8 cellular contexts compared by ENCODE assay signal in genomic region chr11:83087035-83087434, GRCh38. TPM values are rescaled to one million over a fixed set of nuclear protein-coding genes. Genes with fewer than 3 reads are reported as not detected.
DNase-seq lines count a peak whose midpoint lies in the region; ATAC-seq and TF ChIP-seq lines count a peak whose summit lies in the region.

No MANE protein-coding gene starts in this region.

- H3K4me3 ChIP-seq in AG09309 (ENCODE audit: control insufficient read depth, low read depth, low read length) (no peak overlapping the region), HCT116 (replicated peaks in 1 of 2; ENCODE audit: low read depth in 1 of 2, low read length in 2 of 2) (no peak overlapping the region), PC-3 (ENCODE audit: low read length) (no peak overlapping the region), GM23338 (no peak overlapping the region)

- DNase-seq in AG09309 (ENCODE audit: low read depth): no peak
- DNase-seq in HCT116 (ENCODE audit: low read depth, low spot score): no peak
- peak; percentile 62 for DNase-seq in PC-3
- no peak for DNase-seq in foreskin keratinocyte
- no peak for DNase-seq in GM23338 (ENCODE audit: low spot score)
- DNase-seq in activated naive CD4-positive, alpha-beta T cell treated with anti-CD3 and anti-CD28 coated beads, Interleukin-2, amount 10 ng/mL, durations not matched to agents 7 days and 5 days: no peak

- H4K20me1 ChIP-seq in HCT116 (ENCODE audit: insufficient read depth) (no peaks in the 10 kb centered on the region), PC-3 (ENCODE audit: low read length) (0 out of 2 replicates have a peak, but pooled peaks cover under 1% of the 10 kb centered on the region), GM23338 (replicated peaks; ENCODE audit: insufficient read depth) (no peaks in the 10 kb centered on the region; the same call in none of the 2 replicates)

- TF ChIP-seq CTCF in AG09309 (IDR thresholded peaks at IDR 0.05; ENCODE audit: control insufficient read depth, insufficient read depth, low read depth, low read length, missing control alignments): peak; percentile 12
- peak; percentile 11 to 42 (median 35); a peak in 3 of 6 replicates for TF ChIP-seq CTCF in HCT116 (IDR thresholded peaks at IDR 0.05 in 2 of 3, conservative IDR thresholded peaks at IDR 0.05 in 1 of 3; ENCODE audit: borderline replicate concordance in 1 of 3, insufficient read depth in 1 of 3, low read depth in 2 of 3, low read length in 2 of 3)
- peak; percentile 69 for TF ChIP-seq CTCF in PC-3 (conservative IDR thresholded peaks at IDR 0.05; ENCODE audit: low read depth, low read length)
- TF ChIP-seq CTCF in foreskin keratinocyte (conservative IDR thresholded peaks at IDR 0.05): peak; percentile 55
- TF ChIP-seq CTCF in GM23338 (conservative IDR thresholded peaks at IDR 0.05; ENCODE audit: low read depth in 2 of 2): peak in 1 of 2 experiments; percentile 24; a peak in 2 of 4 replicates

- CTCF ChIA-PET in HCT116 (lab: Charles Lee) (interaction anchor here (0.7 to 1.1 kb wide), 2 partner anchors 148 to 155 kb away, joined by 3 to 4 read pairs; no protein-coding TSS in a partner anchor), PC-3 (lab: Charles Lee) (interaction anchor here (0.6 to 0.7 kb wide), 5 partner anchors 15 to 186 kb away, joined by 3 to 5 read pairs (median 3); partner anchors contain the start of gene RAB30)
- CTCF ChIA-PET in activated naive CD4-positive, alpha-beta T cell treated with anti-CD3 and anti-CD28 coated beads, Interleukin-2, amount 10 ng/mL, durations not matched to agents 7 days and 5 days (lab: Charles Lee): interaction anchor here (0.6 to 3.3 kb wide), 3 partner anchors 15 to 171 kb away, joined by 3 to 17 read pairs (median 3); no protein-coding TSS in a partner anchor

- H3K36me3 Mint-ChIP-seq in GM23338 (ENCODE audit: low read depth): peaks cover 2% of the 10 kb centered on the region; the same call in 2 of the 3 replicates
- H3K36me3 Mint-ChIP-seq in activated naive CD4-positive, alpha-beta T cell treated with anti-CD3 and anti-CD28 coated beads, Interleukin-2, amount 10 ng/mL, durations not matched to agents 7 days and 5 days: peaks cover 4% of the 10 kb centered on the region

- H3K36me3 ChIP-seq in HCT116 (ENCODE audit: control insufficient read depth in 1 of 2, insufficient read depth in 2 of 2, low read length in 2 of 2) (no peaks in the 10 kb centered on the region), PC-3 (ENCODE audit: low read depth, low read length) (no peaks in the 10 kb centered on the region), GM23338 (ENCODE audit: insufficient read depth) (no peaks in the 10 kb centered on the region)

- H3K4me2 ChIP-seq in HCT116 (ENCODE audit: low read length) (no peak overlapping the region), PC-3 (ENCODE audit: low read length) (no peak overlapping the region), GM23338 (no peak overlapping the region)

- no peak overlapping the region for H3K4me3 Mint-ChIP-seq in GM23338
- H3K4me3 Mint-ChIP-seq in activated naive CD4-positive, alpha-beta T cell treated with anti-CD3 and anti-CD28 coated beads, Interleukin-2, amount 10 ng/mL, durations not matched to agents 7 days and 5 days: no peak overlapping the region

- H3K9me3 ChIP-seq in HCT116 (ENCODE audit: control insufficient read depth in 1 of 2, insufficient read depth in 1 of 2, low read depth in 1 of 2, low read length in 2 of 2): no peaks in the 10 kb centered on the region
- no peaks in the 10 kb centered on the region for H3K9me3 ChIP-seq in PC-3 (ENCODE audit: low read length)

- H3K9ac ChIP-seq in HCT116 (ENCODE audit: low read length): no peak overlapping the region
- no peak overlapping the region for H3K9ac ChIP-seq in PC-3 (ENCODE audit: low read length)

- H2AFZ ChIP-seq in HCT116 (ENCODE audit: low read depth, low read length, poor library complexity, severe bottlenecking) (no peak overlapping the region), PC-3 (ENCODE audit: low read length) (no peak overlapping the region), GM23338 (no peak overlapping the region)

- H3K27ac ChIP-seq in HCT116 (ENCODE audit: low read depth, low read length) (no peak overlapping the region), PC-3 (ENCODE audit: low read length) (no peak overlapping the region), foreskin keratinocyte (no peak overlapping the region), GM23338 (ENCODE audit: low read depth) (no peak overlapping the region)

- POLR2A ChIA-PET in HCT116 (lab: Charles Lee) (interaction anchor here (0.9 to 2.1 kb wide), 2 partner anchors 12 to 70 kb away, joined by 3 to 10 read pairs; partner anchors contain the start of gene PCF11), PC-3 (lab: Charles Lee; ENCODE audit: unreplicated experiment) (interaction anchor here (0.6 to 0.7 kb wide), 2 partner anchors 35 to 69 kb away, joined by 3 to 5 read pairs; no protein-coding TSS in a partner anchor)

- BruUV-seq in HCT116 (replicated peaks; lab: Mats Ljungman, UMichigan) (no TSS peak), PC-3 (replicated peaks; lab: Mats Ljungman, UMichigan) (no TSS peak)

- H3K9me3 Mint-ChIP-seq in GM23338: no peaks in the 10 kb centered on the region
- H3K9me3 Mint-ChIP-seq in activated naive CD4-positive, alpha-beta T cell treated with anti-CD3 and anti-CD28 coated beads, Interleukin-2, amount 10 ng/mL, durations not matched to agents 7 days and 5 days: no peaks in the 10 kb centered on the region

- H3F3A ChIP-seq in PC-3 (ENCODE audit: low read length, unreplicated experiment): no peaks in the 10 kb centered on the region
- H3F3A ChIP-seq in GM23338 (replicated peaks; ENCODE audit: low read depth): no peaks in the 10 kb centered on the region

- H3K79me2 ChIP-seq in HCT116 (ENCODE audit: insufficient read depth, low read length) (no peaks in the 10 kb centered on the region), PC-3 (ENCODE audit: low read length) (no peaks in the 10 kb centered on the region), GM23338 (replicated peaks; ENCODE audit: insufficient read depth) (no peaks in the 10 kb centered on the region)

- no peak for TF ChIP-seq POLR2A in HCT116 (IDR thresholded peaks at IDR 0.05; ENCODE audit: borderline replicate concordance, extremely low read depth, insufficient read depth, insufficient read length)

- ATAC-seq in HCT116: peak; percentile 64
- peak; percentile 74 for ATAC-seq in PC-3
- peak; percentile 25 for ATAC-seq in foreskin keratinocyte
- ATAC-seq in HG03571 (IDR thresholded peaks at IDR 0.05; ENCODE audit: unreplicated experiment): no peak
- no peak for ATAC-seq in GM23338
- no peak for ATAC-seq in GM21619 (IDR thresholded peaks at IDR 0.05; ENCODE audit: unreplicated experiment)

- H3K4me1 ChIP-seq in HCT116 (ENCODE audit: control insufficient read depth in 1 of 2, insufficient read depth in 2 of 2, low read length in 2 of 2) (peaks cover 2 to 5% of the 10 kb centered on the region in 2 experiments; a peak in 3 of 4 replicates), PC-3 (ENCODE audit: insufficient read depth, low read length) (peaks cover 1% of the 10 kb centered on the region), foreskin keratinocyte (no peaks in the 10 kb centered on the region), GM23338 (ENCODE audit: insufficient read depth) (no peaks in the 10 kb centered on the region)

- RAD21 ChIA-PET in HCT116 (lab: Charles Lee; ENCODE audit: low non-redundant PET in 1 of 2, low total read pairs in 2 of 2, uncharacterized antibody in 2 of 2, unreplicated experiment in 2 of 2): no interaction called here

- H3K9me2 ChIP-seq in HCT116 (ENCODE audit: insufficient read depth) (no peaks in the 10 kb centered on the region), PC-3 (replicated peaks; ENCODE audit: low read length) (no peaks in the 10 kb centered on the region), GM23338 (ENCODE audit: insufficient read depth) (no peaks in the 10 kb centered on the region)

- no peak overlapping the region for H3K27ac Mint-ChIP-seq in GM23338
- H3K27ac Mint-ChIP-seq in activated naive CD4-positive, alpha-beta T cell treated with anti-CD3 and anti-CD28 coated beads, Interleukin-2, amount 10 ng/mL, durations not matched to agents 7 days and 5 days: no peak overlapping the region

- peaks cover 3% of the 10 kb centered on the region for H3K4me1 Mint-ChIP-seq in GM23338
- peaks cover 4% of the 10 kb centered on the region for H3K4me1 Mint-ChIP-seq in activated naive CD4-positive, alpha-beta T cell treated with anti-CD3 and anti-CD28 coated beads, Interleukin-2, amount 10 ng/mL, durations not matched to agents 7 days and 5 days

- H3K27me3 ChIP-seq in HCT116 (ENCODE audit: insufficient read depth, low read length) (no peaks in the 10 kb centered on the region), PC-3 (ENCODE audit: low read length) (no peaks in the 10 kb centered on the region), foreskin keratinocyte (no peaks in the 10 kb centered on the region), GM23338 (ENCODE audit: insufficient read depth) (no peaks in the 10 kb centered on the region)

- TF ChIP-seq RAD21 in HCT116 (IDR thresholded peaks at IDR 0.05; ENCODE audit: low read depth): peak; percentile 67

- intact Hi-C loops in HCT116 (cut with micrococcal nuclease): loop anchor here (2.0 to 5.0 kb wide), 2 partner anchors 70 to 165 kb away; partner anchors contain the start of gene PCF11
- intact Hi-C loops in PC-3 (cut with micrococcal nuclease): loop anchor here (2.0 kb wide), 2 partner anchors 164 to 180 kb away; no protein-coding TSS in a partner anchor

- peaks cover 4% of the 10 kb centered on the region for H3K27me3 Mint-ChIP-seq in GM23338 (ENCODE audit: insufficient read depth, low read depth, poor library complexity)
- H3K27me3 Mint-ChIP-seq in activated naive CD4-positive, alpha-beta T cell treated with anti-CD3 and anti-CD28 coated beads, Interleukin-2, amount 10 ng/mL, durations not matched to agents 7 days and 5 days: no peaks in the 10 kb centered on the region

TF ChIP-seq in HCT116, 20 proteins besides CTCF, POLR2A, EP300 and RAD21 (continues in another document):
- TF ChIP-seq EZH2phosphoT487 (IDR thresholded peaks at IDR 0.05; ENCODE audit: borderline replicate concordance) (no peak), TCF7L2 (IDR thresholded peaks at IDR 0.05; ENCODE audit: borderline replicate concordance, extremely low read depth, insufficient read depth, insufficient read length) (no peak), SP1 (IDR thresholded peaks at IDR 0.05; ENCODE audit: low read depth) (0 out of 2 replicates have a peak, but pooled peaks have one; percentile 8)

TF ChIP-seq in GM23338, 12 proteins besides CTCF, POLR2A, EP300 and RAD21 (continues in another document):
- TF ChIP-seq JUNB (IDR thresholded peaks at IDR 0.05; ENCODE audit: unreplicated experiment) (no peak), ZNF114 (CRISPR knock-in tag; IDR thresholded peaks at IDR 0.05) (no peak), EZH2phosphoT487 (IDR thresholded peaks at IDR 0.05; ENCODE audit: unreplicated experiment) (no peak), POLR2AphosphoS5 (IDR thresholded peaks at IDR 0.05; ENCODE audit: low read depth) (no peak), NANOG (IDR thresholded peaks at IDR 0.05; ENCODE audit: borderline replicate concordance) (no peak)

RNA-seq across cellular contexts. Expression of gene RAB30, which starts 15.3 kb away (rescaled TPM):
- total RNA-seq in HCT116 (2021; ENCODE audit: unreplicated experiment) (5.7 TPM), PC-3 (2014; rRNA removed) (6.6 and 8.2 TPM in 2 replicates), foreskin keratinocyte (3.5 and 4.7 TPM in 2 replicates)
- 1.4 and 2.8 TPM in 2 replicates for polyA plus RNA-seq in HCT116 (2012)
- polyA plus RNA-seq in foreskin keratinocyte (1.1 and 1.8 TPM in 2 replicates), GM23338 (2016; fragmentation: Nextera tagmentation; extraction: Ambion mirVana) (2.6 and 3.3 TPM in 2 replicates)
- total RNA-seq in GM23338 (2014; rRNA removed; shearing (Covaris generic)): 4.5 and 6.6 TPM in 2 replicates

Comparison
In these comparisons a context has a peak if more than half of its experiments do, and no peak if none do; other contexts are left out.
1. ATAC-seq: peak in HCT116 (single experiment), PC-3 (single experiment) and foreskin keratinocyte (single experiment); none in HG03571 (single experiment), GM23338 (single experiment) and GM21619 (single experiment).